9 cellular contexts compared by ENCODE assay signal in genomic region chrX:137427813-137428212, GRCh38.
A peak's percentile ranks its signal among the peaks of the same experiment; 100 is the strongest.
DNase-seq lines count a peak whose midpoint lies in the region; ATAC-seq, FAIRE-seq and TF ChIP-seq lines count a peak whose summit lies in the region.
"Had no signal": no experiment of that assay in that cellular context is flagged by ENCODE, and none has a peak within 500 bp of the region (broad histone marks: within the 10 kb centered on the region; RNA-seq: fewer than 3 reads in every experiment).

No MANE protein-coding gene starts in this region.

- no peak for FAIRE-seq in frontal cortex (lab: Jason Lieb, UNC)

- H3K9me3 ChIP-seq in cardiac muscle cell (ENCODE audit: low read depth) (no peaks in the 10 kb centered on the region), mesodermal cell (ENCODE audit: control insufficient read depth, low read length) (no peaks in the 10 kb centered on the region), upper lobe of left lung (no peaks in the 10 kb centered on the region)

- no peak for TF ChIP-seq CTCF in cardiac muscle cell (IDR thresholded peaks at IDR 0.05; ENCODE audit: low read depth, low read length)
- TF ChIP-seq CTCF in choroid plexus epithelial cell (conservative IDR thresholded peaks at IDR 0.05; ENCODE audit: low read depth, low read length) = no peak
- TF ChIP-seq CTCF in upper lobe of left lung (IDR thresholded peaks at IDR 0.05) = no peak

- 0% methylated on average over 3 of the region's 19 CpGs; no CpG with 5 or more reads in 1 of the 2 experiments for WGBS in mesodermal cell (ENCODE audit: insufficient coverage in 2 of 2), 2 experiments
- WGBS in upper lobe of left lung, 2 donors = 0 to 28% methylated on average over 6 to 19 of the region's 19 CpGs

- intact Hi-C loops in Right ventricle myocardium inferior (cut with DNase I) = no loop called here

- no peaks in the 10 kb centered on the region for H3K4me1 ChIP-seq in cardiac muscle cell (ENCODE audit: low read depth)
- H3K4me1 ChIP-seq in mesodermal cell (ENCODE audit: control insufficient read depth, insufficient read depth, low read length, poor library complexity, severe bottlenecking) = no peaks in the 10 kb centered on the region
- peaks cover 0 to 26% (median 5%) of the 10 kb centered on the region in 4 donors for H3K4me1 ChIP-seq in upper lobe of left lung

- no peak for TF ChIP-seq POLR2A in upper lobe of left lung (IDR thresholded peaks at IDR 0.05)

- DNase-seq in cardiac muscle cell (ENCODE audit: low read depth in 1 of 2, low spot score in 1 of 2) (peak; percentile 2 to 7), Right ventricle myocardium inferior (ENCODE audit: missing footprints) (no peak), choroid plexus epithelial cell (ENCODE audit: low read depth) (peak; percentile 17), upper lobe of left lung (no peak), frontal cortex (ENCODE audit: low spot score in 2 of 2) (no peak), NCI-H69 (lab: John Stamatoyannopoulos, UW) (no peak), NCI-H226 (no peak)
- DNase-seq: cerebellar nuclear complex had no signal

- no peaks in the 10 kb centered on the region for H3K36me3 ChIP-seq in cardiac muscle cell
- no peaks in the 10 kb centered on the region for H3K36me3 ChIP-seq in mesodermal cell (ENCODE audit: control insufficient read depth, insufficient read depth, low read length)
- no peaks in the 10 kb centered on the region for H3K36me3 ChIP-seq in upper lobe of left lung

- H3K27ac ChIP-seq in cardiac muscle cell = no peak overlapping the region
- H3K27ac ChIP-seq in mesodermal cell (ENCODE audit: low read depth, low read length, severe bottlenecking) = no peak overlapping the region
- no peak overlapping the region for H3K27ac ChIP-seq in upper lobe of left lung

- no peak for ATAC-seq in Right ventricle myocardium inferior
- ATAC-seq in upper lobe of left lung (ENCODE audit: low FRiP score in 2 of 2) = peak; percentile 15 to 34

- peaks cover 79% of the 10 kb centered on the region for H3K27me3 ChIP-seq in cardiac muscle cell
- peaks cover 0 to 50% (median 5%) of the 10 kb centered on the region in 4 donors for H3K27me3 ChIP-seq in upper lobe of left lung

- H3K4me3 ChIP-seq in cardiac muscle cell = peak overlapping the region; percentile 19
- peak overlapping the region; percentile 58 for H3K4me3 ChIP-seq in choroid plexus epithelial cell (ENCODE audit: low read depth, low read length)
- H3K4me3 ChIP-seq in mesodermal cell (ENCODE audit: extremely low read depth, insufficient read depth, low read length, poor library complexity, severe bottlenecking) = peak overlapping the region; percentile 31
- H3K4me3 ChIP-seq in upper lobe of left lung = peak overlapping the region; percentile 1 to 54 (median 41)

- TF ChIP-seq EP300 in upper lobe of left lung (IDR thresholded peaks at IDR 0.05) = no peak

Comparison
In these comparisons a context has a peak if more than half of its experiments do, and no peak if none do; other contexts are left out.
1. DNase-seq: peak in cardiac muscle cell (2 of 2) and choroid plexus epithelial cell (single experiment); none in Right ventricle myocardium inferior (single experiment), upper lobe of left lung (0 of 2), frontal cortex (0 of 2), NCI-H69 (single experiment) and NCI-H226 (single experiment).
2. Peak in every context shown above with its lines, with median percentiles within 50 percentile points of each other: H3K4me3 ChIP-seq.